ENCODE assay signal across 1 cellular context in the genomic region with DNA sequence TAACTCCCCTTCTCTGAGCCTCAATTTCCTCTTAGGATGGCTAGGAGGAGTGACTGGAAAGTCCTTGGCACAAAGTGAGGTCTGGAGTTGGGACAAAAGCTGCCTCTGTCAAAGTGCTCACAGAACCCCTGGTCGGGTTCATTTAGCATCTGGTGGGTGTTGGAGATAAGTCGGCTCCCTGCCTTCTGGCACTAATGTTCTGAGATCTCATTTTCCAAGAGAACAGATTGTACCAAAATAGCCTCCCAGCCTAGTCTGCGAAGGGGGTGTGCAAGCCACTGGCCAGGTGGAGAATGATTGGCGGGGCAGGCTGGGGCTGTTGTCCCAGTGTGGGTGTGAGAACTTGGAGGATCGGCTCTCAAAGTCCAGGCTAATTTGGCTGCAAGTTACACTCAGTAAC.
TF ChIP-seq lines count a peak whose summit lies in the region.

No MANE protein-coding gene starts in this region.

TF ChIP-seq in K562, 482 proteins besides CTCF, POLR2A, EP300 and RAD21:
- TF ChIP-seq, protein P1, sequence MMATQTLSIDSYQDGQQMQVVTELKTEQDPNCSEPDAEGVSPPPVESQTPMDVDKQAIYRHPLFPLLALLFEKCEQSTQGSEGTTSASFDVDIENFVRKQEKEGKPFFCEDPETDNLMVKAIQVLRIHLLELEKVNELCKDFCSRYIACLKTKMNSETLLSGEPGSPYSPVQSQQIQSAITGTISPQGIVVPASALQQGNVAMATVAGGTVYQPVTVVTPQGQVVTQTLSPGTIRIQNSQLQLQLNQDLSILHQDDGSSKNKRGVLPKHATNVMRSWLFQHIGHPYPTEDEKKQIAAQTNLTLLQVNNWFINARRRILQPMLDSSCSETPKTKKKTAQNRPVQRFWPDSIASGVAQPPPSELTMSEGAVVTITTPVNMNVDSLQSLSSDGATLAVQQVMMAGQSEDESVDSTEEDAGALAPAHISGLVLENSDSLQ (IDR thresholded peaks at IDR 0.05) = peak; percentile 22; the same call in 1 of the 2 replicates
- TF ChIP-seq CBX8 (IDR thresholded peaks at IDR 0.05; ENCODE audit: borderline replicate concordance, extremely low read depth, low read depth, low read length, poor library complexity, severe bottlenecking) = no peak
- TF ChIP-seq POLR2AphosphoS2 (IDR thresholded peaks at IDR 0.05; ENCODE audit: low read length) = no peak
- 0 out of 2 replicates have a peak, but pooled peaks have one; percentile 14 for TF ChIP-seq CBFA2T3 (IDR thresholded peaks at IDR 0.05)
